In the genomic region with DNA sequence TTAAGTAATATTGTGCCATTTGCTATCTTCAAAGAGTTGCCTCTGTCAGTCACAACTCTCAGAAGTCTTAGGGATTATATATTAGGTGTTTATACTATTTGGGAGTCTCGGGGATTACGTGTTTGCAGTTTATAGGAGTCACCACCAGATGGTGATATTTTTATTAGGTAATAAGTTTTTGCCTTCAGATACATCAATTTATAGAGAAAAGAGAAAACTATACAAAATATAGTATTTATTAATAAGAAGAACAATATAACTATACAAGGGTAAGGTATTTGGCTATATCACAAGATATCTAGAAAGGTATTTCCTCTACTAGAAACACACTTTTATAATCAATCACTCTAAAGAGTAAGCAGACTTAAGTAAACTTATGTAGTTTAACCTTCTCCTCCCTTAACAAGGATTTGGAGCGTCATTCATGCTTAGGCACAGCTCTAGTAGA, we compare ENCODE assay signal across 8 cellular contexts. TPM values are rescaled to one million over a fixed set of nuclear protein-coding genes. Genes with fewer than 3 reads are reported as not detected.
DNase-seq lines count a peak whose midpoint lies in the region; ATAC-seq, FAIRE-seq and TF ChIP-seq lines count a peak whose summit lies in the region.

No MANE protein-coding gene starts in this region.

- no peaks in the 10 kb centered on the region; the same call in 1 of the 2 replicates for H3K27me3 ChIP-seq in GM06990 (replicated peaks; ENCODE audit: control insufficient read depth, insufficient read depth, low read length)

- H3K9me3 ChIP-seq in T-helper 17 cell (ENCODE audit: control insufficient read depth, low read length, poor library complexity, severe bottlenecking): no peaks in the 10 kb centered on the region

- no peak overlapping the region for H3K27ac Mint-ChIP-seq in T-helper 17 cell

- peak; percentile 54 for TF ChIP-seq CTCF in GM06990 (IDR thresholded peaks at IDR 0.05; ENCODE audit: insufficient read depth, low read length, poor library complexity, severe bottlenecking)

- FAIRE-seq in urothelium cell line (lab: Jason Lieb, UNC): no peak

- no peak overlapping the region for H3K4me3 ChIP-seq in GM06990 (replicated peaks; ENCODE audit: low read depth, low read length)

- peaks cover 4% of the 10 kb centered on the region for H3K36me3 Mint-ChIP-seq in T-helper 17 cell (ENCODE audit: low read depth)

- peaks cover 54% of the 10 kb centered on the region for H3K27me3 Mint-ChIP-seq in T-helper 17 cell

- ATAC-seq in T-helper 17 cell (peak; percentile 71), GM21423 (IDR thresholded peaks at IDR 0.05; ENCODE audit: unreplicated experiment) (no peak), HG02678 (IDR thresholded peaks at IDR 0.05; ENCODE audit: unreplicated experiment) (no peak)

- no peaks in the 10 kb centered on the region for H3K4me1 Mint-ChIP-seq in T-helper 17 cell

- no peaks in the 10 kb centered on the region for H3K36me3 ChIP-seq in GM06990 (ENCODE audit: control insufficient read depth, insufficient read depth, low read length)

- H3K4me3 Mint-ChIP-seq in T-helper 17 cell: no peak overlapping the region

- DNase-seq in A172 (ENCODE audit: low spot score) (peak; percentile 45), GM06990 (ENCODE audit: extremely low read depth, insufficient read length) (no peak), M059J (ENCODE audit: low read depth) (peak; percentile 52), T-helper 17 cell (no peak), hepatic stellate cell (ENCODE audit: low spot score) (peak; percentile 9), urothelium cell line (ENCODE audit: low spot score) (peak; percentile 11)

RNA-seq across cellular contexts. Expression of a gene that starts 10.7 kb away (rescaled TPM):
- 25.0 and 39.7 TPM in 2 replicates for total RNA-seq in A172 (2014; rRNA removed; shearing (Covaris generic))
- 29.4 and 40.2 TPM in 2 replicates for total RNA-seq in M059J (2014; rRNA removed; shearing (Covaris generic))
- 100 to 1,000 TPM in 1 of 2 donors, 10 to 100 TPM in 1; 97.7 to 100 TPM for total RNA-seq in T-helper 17 cell

Comparison
In these comparisons a context has a peak if more than half of its experiments do, and no peak if none do; other contexts are left out.
1. DNase-seq: peak in A172 (single experiment), M059J (single experiment), hepatic stellate cell (single experiment) and urothelium cell line (single experiment); none in GM06990 (single experiment) and T-helper 17 cell (0 of 3).